ENCODE assay signal across 1 cellular context in genomic region chr3:69084668-69085542, GRCh38.
A peak's percentile ranks its signal among the peaks of the same experiment; 100 is the strongest.
TF ChIP-seq lines count a peak whose summit lies in the region.

Gene ARL6IP5 (plus strand): TSS chr3:69084937. CDS start chr3:69085048, 111 bp downstream.

TF ChIP-seq in WTC11, 78 proteins besides CTCF, POLR2A, EP300 and RAD21 (continued from another document):
- TF ChIP-seq ZNF532 (CRISPR knock-in tag; IDR thresholded peaks at IDR 0.05; ENCODE audit: borderline replicate concordance) (no peak), SP1 (CRISPR knock-in tag; conservative IDR thresholded peaks at IDR 0.05) (0 out of 2 replicates have a peak, but pooled peaks have one; percentile 39), ZNF138 (CRISPR knock-in tag; conservative IDR thresholded peaks at IDR 0.05) (no peak), MAX (CRISPR knock-in tag; IDR thresholded peaks at IDR 0.05) (0 out of 2 replicates have a peak, but pooled peaks have one; percentile 39), IRF2 (CRISPR knock-in tag; IDR thresholded peaks at IDR 0.05; ENCODE audit: borderline replicate concordance, low read depth) (no peak), ZNF396 (CRISPR knock-in tag; IDR thresholded peaks at IDR 0.05; ENCODE audit: borderline replicate concordance) (no peak), E2F4 (CRISPR knock-in tag; IDR thresholded peaks at IDR 0.05; ENCODE audit: borderline replicate concordance, low read depth) (no peak), E2F1 (CRISPR knock-in tag; IDR thresholded peaks at IDR 0.05) (no peak), ZNF219 (CRISPR knock-in tag; IDR thresholded peaks at IDR 0.05; ENCODE audit: borderline replicate concordance) (no peak), FOXP4 (CRISPR knock-in tag; IDR thresholded peaks at IDR 0.05) (no peak; the same call in 1 of the 2 replicates), USF2 (CRISPR knock-in tag; IDR thresholded peaks at IDR 0.05) (no peak), MXD4 (CRISPR knock-in tag; IDR thresholded peaks at IDR 0.05; ENCODE audit: borderline replicate concordance) (no peak), SMAD3 (CRISPR knock-in tag; IDR thresholded peaks at IDR 0.05; ENCODE audit: borderline replicate concordance) (no peak), FOXP1 (CRISPR knock-in tag; IDR thresholded peaks at IDR 0.05; ENCODE audit: borderline replicate concordance) (no peak), NR2C2 (CRISPR knock-in tag; IDR thresholded peaks at IDR 0.05) (no peak), OVOL2 (CRISPR knock-in tag; IDR thresholded peaks at IDR 0.05; ENCODE audit: borderline replicate concordance) (no peak), ELF4 (CRISPR knock-in tag; IDR thresholded peaks at IDR 0.05; ENCODE audit: low read depth) (no peak), NR3C1 (CRISPR knock-in tag; conservative IDR thresholded peaks at IDR 0.05; ENCODE audit: low read depth) (no peak), RORB (CRISPR knock-in tag; IDR thresholded peaks at IDR 0.05) (no peak), HMGXB4 (CRISPR knock-in tag; IDR thresholded peaks at IDR 0.05) (peak; percentile 49; the same call in 1 of the 2 replicates), TEAD4 (CRISPR knock-in tag; IDR thresholded peaks at IDR 0.05) (no peak), NFE2L1 (CRISPR knock-in tag; IDR thresholded peaks at IDR 0.05) (0 out of 2 replicates have a peak, but pooled peaks have one; percentile 25), ZNF263 (CRISPR knock-in tag; IDR thresholded peaks at IDR 0.05; ENCODE audit: low read depth) (no peak), ZNF425 (CRISPR knock-in tag; conservative IDR thresholded peaks at IDR 0.05) (no peak), ETV6 (CRISPR knock-in tag; IDR thresholded peaks at IDR 0.05) (peak; percentile 41; the same call in 1 of the 2 replicates), JUN (CRISPR knock-in tag; IDR thresholded peaks at IDR 0.05) (no peak), ATF2 (CRISPR knock-in tag; IDR thresholded peaks at IDR 0.05; ENCODE audit: borderline replicate concordance, low read depth) (no peak), ZNF317 (CRISPR knock-in tag; IDR thresholded peaks at IDR 0.05; ENCODE audit: borderline replicate concordance, low read depth) (no peak), ZNF232 (CRISPR knock-in tag; IDR thresholded peaks at IDR 0.05) (0 out of 2 replicates have a peak, but pooled peaks have one; percentile 38), GABPB1 (CRISPR knock-in tag; IDR thresholded peaks at IDR 0.05) (0 out of 2 replicates have a peak, but pooled peaks have one; percentile 6), ESRRA (CRISPR knock-in tag; IDR thresholded peaks at IDR 0.05; ENCODE audit: borderline replicate concordance) (no peak), ERG (CRISPR knock-in tag; IDR thresholded peaks at IDR 0.05) (no peak), JAZF1 (CRISPR knock-in tag; IDR thresholded peaks at IDR 0.05) (no peak), KAT7 (CRISPR knock-in tag; IDR thresholded peaks at IDR 0.05; ENCODE audit: borderline replicate concordance) (no peak), CREM (CRISPR knock-in tag; IDR thresholded peaks at IDR 0.05) (0 out of 2 replicates have a peak, but pooled peaks have one; percentile 18), E2F5 (CRISPR knock-in tag; IDR thresholded peaks at IDR 0.05) (no peak), RELA (CRISPR knock-in tag; IDR thresholded peaks at IDR 0.05; ENCODE audit: borderline replicate concordance) (no peak)
TF ChIP-seq in WTC11: peak in this region for 10.
